ENCODE assay signal across 14 cellular contexts in the genomic region with DNA sequence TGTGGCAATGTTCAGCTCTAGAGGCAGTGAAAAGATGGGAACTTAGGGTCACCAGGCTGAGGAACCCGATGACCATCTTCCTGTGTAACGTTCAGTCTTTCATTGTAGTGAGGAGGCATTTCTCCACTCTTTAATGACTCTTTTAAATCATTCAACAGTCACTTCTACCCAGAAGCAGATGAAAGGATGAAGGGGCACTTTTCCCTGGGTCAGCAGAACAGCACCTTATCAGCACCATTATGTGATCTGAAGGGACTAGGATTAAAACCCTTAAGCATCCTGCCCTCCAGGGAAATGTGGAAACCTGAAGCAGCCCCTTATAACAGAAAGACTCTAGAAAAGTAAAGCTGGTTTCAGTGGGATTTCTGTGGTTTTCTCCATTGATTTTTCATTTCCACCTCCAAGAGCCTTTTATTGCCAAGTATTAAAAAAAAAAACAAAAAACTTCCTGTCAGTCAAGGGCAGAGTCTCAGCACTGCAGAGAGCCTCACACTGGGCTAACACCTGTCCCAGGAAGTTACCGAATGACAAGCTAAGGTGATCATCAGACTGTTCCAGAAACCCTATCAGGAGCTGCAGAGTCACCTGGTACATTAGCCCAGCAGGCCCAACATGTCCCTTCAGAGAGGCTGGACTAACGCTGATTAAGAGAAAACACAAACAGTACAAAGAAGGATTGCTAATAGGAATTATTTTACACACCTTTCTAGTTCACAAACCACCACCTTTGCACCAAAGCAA.
DNase-seq lines count a peak whose midpoint lies in the region; ATAC-seq and TF ChIP-seq lines count a peak whose summit lies in the region.
"Had no signal": no experiment of that assay in that cellular context is flagged by ENCODE, and none has a peak within 500 bp of the region (broad histone marks: within the 10 kb centered on the region; RNA-seq: fewer than 3 reads in every experiment).

No MANE protein-coding gene starts in this region.

- H4K91ac ChIP-seq in H9 (ENCODE audit: insufficient read length, low read depth, low read length), result no peak overlapping the region

- H3K4me3 Mint-ChIP-seq in H9, result no peak overlapping the region
- H3K4me3 Mint-ChIP-seq: activated CD4-positive, alpha-beta T cell treated with anti-CD3 and anti-CD28 coated beads for 36 hours; activated T-cell treated with anti-CD3 and anti-CD28 coated beads, Interleukin-2, amount 50 U/mL, for 4 hours; memory B cell had no signal

- H3K27ac Mint-ChIP-seq in H9, result peak overlapping the region in 2 of 3 experiments; percentile 16 to 20; a peak in 1 of 7 replicates
- H3K27ac Mint-ChIP-seq: activated CD4-positive, alpha-beta T cell treated with anti-CD3 and anti-CD28 coated beads for 36 hours; memory B cell had no signal

- H4K20me1 ChIP-seq in H9 (ENCODE audit: control insufficient read depth, insufficient read depth, insufficient read length), result no peaks in the 10 kb centered on the region

- H3K4me1 ChIP-seq in H9 (ENCODE audit: insufficient read depth, low read length) (peaks cover 8% of the 10 kb centered on the region), gastroesophageal sphincter (peaks cover 19 to 49% (median 21%) of the 10 kb centered on the region in 3 donors), stomach (peaks cover 13 to 56% (median 39%) of the 10 kb centered on the region in 4 donors)

- H3K4me3 ChIP-seq in gastroesophageal sphincter (no peak overlapping the region), stomach (no peak overlapping the region)
- H3K4me3 ChIP-seq: GM12878 had no signal

- H2BK12ac ChIP-seq in H9 (ENCODE audit: insufficient read length, low read depth, low read length), result no peak overlapping the region

- no peak for ATAC-seq in gastroesophageal sphincter
- ATAC-seq in GM18868 (IDR thresholded peaks at IDR 0.05; ENCODE audit: unreplicated experiment), result no peak
- no peak for ATAC-seq in GM19328 (IDR thresholded peaks at IDR 0.05; ENCODE audit: unreplicated experiment)
- ATAC-seq: activated T-cell treated with anti-CD3 and anti-CD28 coated beads, Interleukin-2, amount 50 U/mL, for 4 hours; GM12878 had no signal

- H2AFZ ChIP-seq in H9 (ENCODE audit: low read length), result no peak overlapping the region

- H3K18ac ChIP-seq in H9 (ENCODE audit: insufficient read length, low read depth, low read length), result no peak overlapping the region

- H4K8ac ChIP-seq in H9 (replicated peaks; ENCODE audit: insufficient read length, low read depth, low read length), result no peak overlapping the region

- no peak for TF ChIP-seq CTCF in H9 (conservative IDR thresholded peaks at IDR 0.05)
- TF ChIP-seq CTCF in gastroesophageal sphincter (IDR thresholded peaks at IDR 0.05), result no peak
- TF ChIP-seq CTCF in stomach (IDR thresholded peaks at IDR 0.05), result no peak
- TF ChIP-seq CTCF in RWPE1 (conservative IDR thresholded peaks at IDR 0.05; ENCODE audit: low read depth), result no peak

- no peaks in the 10 kb centered on the region; the same call in 1 of the 2 replicates for H3K27me3 Mint-ChIP-seq in H9 (ENCODE audit: low read depth)

- H3K36me3 ChIP-seq in gastroesophageal sphincter (no peaks in the 10 kb centered on the region), stomach (no peaks in the 10 kb centered on the region)

- no CpG with 5 or more reads among the region's 4 CpGs for WGBS in H9 (ENCODE audit: extremely low coverage, insufficient read length, low lambda C conversion rate)
- 71 to 73% methylated on average over 4 of the region's 4 CpGs for WGBS in gastroesophageal sphincter (ENCODE audit: low coverage in 1 of 2), 2 donors
- 42 to 63% (median 59%) methylated on average over 4 of the region's 4 CpGs for WGBS in stomach, 5 donors

- peaks cover 31 to 44% of the 10 kb centered on the region in 2 experiments for H3K4me1 Mint-ChIP-seq in H9
- H3K4me1 Mint-ChIP-seq: activated CD4-positive, alpha-beta T cell treated with anti-CD3 and anti-CD28 coated beads for 36 hours; memory B cell had no signal

- H3T11ph ChIP-seq in H9 (ENCODE audit: low read length), result no peak overlapping the region

- no peak overlapping the region for H3K14ac ChIP-seq in H9 (ENCODE audit: insufficient read depth, low read length)

- no peaks in the 10 kb centered on the region for H3K36me3 Mint-ChIP-seq in H9 (ENCODE audit: insufficient read depth in 1 of 3, low read depth in 3 of 3)
- H3K36me3 Mint-ChIP-seq: memory B cell had no signal

- H3K23me2 ChIP-seq in H9 (ENCODE audit: insufficient read length, low read depth, low read length, poor library complexity, severe bottlenecking), result no peaks in the 10 kb centered on the region

- no peak overlapping the region for H3K23ac ChIP-seq in H9 (ENCODE audit: insufficient read length, low read depth, low read length)

- no peak overlapping the region for H2BK20ac ChIP-seq in H9 (ENCODE audit: low read depth, low read length, poor library complexity, severe bottlenecking)

- H3K9me3 Mint-ChIP-seq in H9, result no peaks in the 10 kb centered on the region
- H3K9me3 Mint-ChIP-seq: activated T-cell treated with anti-CD3 and anti-CD28 coated beads, Interleukin-2, amount 50 U/mL, for 4 hours; memory B cell had no signal

- intact Hi-C loops in stomach (cut with DNase I; ENCODE audit: low total_unique reads), result no loop called here

- POLR2A ChIA-PET in RWPE1 (lab: Yijun Ruan, JAX; ENCODE audit: low non-redundant PET), result no interaction called here

- no peak overlapping the region for H4K5ac ChIP-seq in H9 (ENCODE audit: insufficient read length, low read depth, low read length)

- no peak overlapping the region for H3K56ac ChIP-seq in H9 (ENCODE audit: insufficient read length, low read depth, low read length)

- H3K27me3 ChIP-seq in H9 (ENCODE audit: insufficient read depth, low read length) (no peaks in the 10 kb centered on the region), gastroesophageal sphincter (no peaks in the 10 kb centered on the region), stomach (no peaks in the 10 kb centered on the region)

- H2AK5ac ChIP-seq in H9 (ENCODE audit: insufficient read length, low read length), result no peak overlapping the region

- no peak overlapping the region for H3K9ac ChIP-seq in H9 (ENCODE audit: extremely low read depth, insufficient read length, low read length)

- no peak overlapping the region for H2BK120ac ChIP-seq in H9 (ENCODE audit: low read depth, low read length, poor library complexity, severe bottlenecking)

- TF ChIP-seq POLR2A in gastroesophageal sphincter (IDR thresholded peaks at IDR 0.05), result no peak
- no peak for TF ChIP-seq POLR2A in stomach (IDR thresholded peaks at IDR 0.05)

- no peak overlapping the region for H2BK5ac ChIP-seq in H9 (ENCODE audit: insufficient read length, low read length)

- CTCF ChIA-PET in RWPE1 (lab: Yijun Ruan, JAX), result no interaction called here

- H3K4me2 ChIP-seq in H9 (ENCODE audit: insufficient read depth, insufficient read length, low read length), result no peak overlapping the region

- no peak for DNase-seq in H9
- peak; percentile 10 for DNase-seq in NCI-H510A (lab: John Stamatoyannopoulos, UW)
- peak; percentile 37 for DNase-seq in stomach
- no peak for DNase-seq in RWPE1 (ENCODE audit: low spot score)
- DNase-seq: activated CD4-positive, alpha-beta T cell treated with anti-CD3 and anti-CD28 coated beads for 36 hours; activated T-cell treated with anti-CD3 and anti-CD28 coated beads, Interleukin-2, amount 50 U/mL, for 4 hours; hippocampal formation; NCI-H1092 treated with DMSO at 0.1 percent for 48 hours; retina had no signal

- H3K79me1 ChIP-seq in H9 (ENCODE audit: insufficient read depth, low read depth, low read length, poor library complexity, severe bottlenecking), result no peaks in the 10 kb centered on the region

- H3K79me2 ChIP-seq in H9 (ENCODE audit: insufficient read depth, low read length), result no peaks in the 10 kb centered on the region

- TF ChIP-seq EP300 in gastroesophageal sphincter (IDR thresholded peaks at IDR 0.05), result no peak
- TF ChIP-seq EP300 in stomach (IDR thresholded peaks at IDR 0.05), result no peak

- no peaks in the 10 kb centered on the region for H3K9me3 ChIP-seq in H9 (ENCODE audit: control insufficient read depth, low read depth, low read length)
- H3K9me3 ChIP-seq in gastroesophageal sphincter, result no peaks in the 10 kb centered on the region
- no peaks in the 10 kb centered on the region for H3K9me3 ChIP-seq in stomach

- no peak overlapping the region for H2BK15ac ChIP-seq in H9 (ENCODE audit: low read depth, low read length)

- no peak overlapping the region for H3K4ac ChIP-seq in H9 (ENCODE audit: low read depth, low read length)

- H3K27ac ChIP-seq in H9 (ENCODE audit: insufficient read length, low read depth, low read length) (no peak overlapping the region), gastroesophageal sphincter (peak overlapping the region in 3 of 4 donors; percentile 78 to 85 (median 81)), stomach (peak overlapping the region; percentile 75 to 87 (median 86)), RWPE1 (no peak overlapping the region)

Comparison
In these comparisons a context has a peak if more than half of its experiments do, and no peak if none do; other contexts are left out.
1. DNase-seq: peak in NCI-H510A (single experiment) and stomach (single experiment); none in H9 (single experiment) and RWPE1 (single experiment).
2. H3K27ac ChIP-seq: peak in gastroesophageal sphincter (3 of 4) and stomach (5 of 5); none in H9 (single experiment) and RWPE1 (single experiment).